ENCODE assay signal across 7 cellular contexts in genomic region chr3:13877911-13878710, GRCh38. TPM values are rescaled to one million over a fixed set of nuclear protein-coding genes. Genes with fewer than 3 reads are reported as not detected.
A peak's percentile ranks its signal among the peaks of the same experiment; 100 is the strongest.
DNase-seq lines count a peak whose midpoint lies in the region; ATAC-seq and TF ChIP-seq lines count a peak whose summit lies in the region.

No MANE protein-coding gene starts in this region.

- TF ChIP-seq EP300 in sigmoid colon (IDR thresholded peaks at IDR 0.05), result no peak

- H3K4me1 ChIP-seq in right cardiac atrium (ENCODE audit: control insufficient read depth, insufficient read depth, low read length) (peaks cover 2% of the 10 kb centered on the region), sigmoid colon (peaks cover 0 to 33% (median 29%) of the 10 kb centered on the region in 4 donors)

- H3K36me3 ChIP-seq in sigmoid colon, result no peaks in the 10 kb centered on the region

- H3K4me3 Mint-ChIP-seq in activated CD4-positive, alpha-beta memory T cell treated with anti-CD3 and anti-CD28 coated beads for 36 hours, result peak overlapping the region; percentile 70

- 3% methylated on average over 66 of the region's 66 CpGs for WGBS in right cardiac atrium
- WGBS in sigmoid colon, 2 donors, result 4% methylated on average over 66 of the region's 66 CpGs

- peaks cover 7% of the 10 kb centered on the region for H3K27me3 Mint-ChIP-seq in activated CD4-positive, alpha-beta memory T cell treated with anti-CD3 and anti-CD28 coated beads for 36 hours

- H3K27me3 ChIP-seq in right cardiac atrium (ENCODE audit: control insufficient read depth, insufficient read depth) (no peaks in the 10 kb centered on the region), sigmoid colon (peaks cover 29 to 75% (median 45%) of the 10 kb centered on the region in 3 donors)

- intact Hi-C loops in activated CD4-positive, alpha-beta memory T cell treated with anti-CD3 and anti-CD28 coated beads for 36 hours (cut with micrococcal nuclease), result no loop called here
- intact Hi-C loops in right cardiac atrium (cut with DNase I) (loop anchor here in 1 of 4 donors (2.0 kb wide), 1 partner anchor 219 kb away; no protein-coding TSS in a partner anchor), sigmoid colon (cut with DNase I) (no loop called here)

- TF ChIP-seq CTCF in sigmoid colon (IDR thresholded peaks at IDR 0.05), result no peak

- TF ChIP-seq POLR2A in sigmoid colon (IDR thresholded peaks at IDR 0.05), result no peak

- H3K36me3 Mint-ChIP-seq in activated CD4-positive, alpha-beta memory T cell treated with anti-CD3 and anti-CD28 coated beads for 36 hours, result no peaks in the 10 kb centered on the region

- H3K9me3 Mint-ChIP-seq in activated CD4-positive, alpha-beta memory T cell treated with anti-CD3 and anti-CD28 coated beads for 36 hours, result no peaks in the 10 kb centered on the region

- peak; percentile 37 for DNase-seq in HEK293T (ENCODE audit: extremely low spot score)
- peak; percentile 28 for DNase-seq in activated CD4-positive, alpha-beta memory T cell treated with anti-CD3 and anti-CD28 coated beads for 36 hours
- no peak for DNase-seq in right cardiac atrium
- DNase-seq in sigmoid colon, result no peak
- DNase-seq in NCI-H2107 (lab: John Stamatoyannopoulos, UW), result no peak
- DNase-seq in activated CD4-positive, CD25-positive, alpha-beta regulatory T cell treated with anti-CD3 and anti-CD28 coated beads, Interleukin-2, amount 50 U/mL, for 72 hours, result no peak

- ATAC-seq in right cardiac atrium, result peak in 1 of 2 donors; percentile 7
- no peak for ATAC-seq in GM18517 (IDR thresholded peaks at IDR 0.05; ENCODE audit: unreplicated experiment)

- no peak overlapping the region for H3K27ac Mint-ChIP-seq in activated CD4-positive, alpha-beta memory T cell treated with anti-CD3 and anti-CD28 coated beads for 36 hours

- H3K4me1 Mint-ChIP-seq in activated CD4-positive, alpha-beta memory T cell treated with anti-CD3 and anti-CD28 coated beads for 36 hours (ENCODE audit: low read depth), result peaks cover 2% of the 10 kb centered on the region

- H3K27ac ChIP-seq in right cardiac atrium (ENCODE audit: low read length) (no peak overlapping the region), sigmoid colon (no peak overlapping the region)

- H3K9me3 ChIP-seq in right cardiac atrium (ENCODE audit: control insufficient read depth, low read length), result peaks cover 1% of the 10 kb centered on the region
- peaks cover 0 to 1% (median 0%) of the 10 kb centered on the region in 4 donors for H3K9me3 ChIP-seq in sigmoid colon

- H3K4me3 ChIP-seq in right cardiac atrium (ENCODE audit: low read length) (peak overlapping the region; percentile 18), sigmoid colon (peak overlapping the region in 3 of 4 donors; percentile 14 to 38 (median 33))

- CTCF ChIA-PET in HEK293T (lab: Yijun Ruan, JAX), result no interaction called here
- CTCF ChIA-PET in activated CD4-positive, alpha-beta memory T cell treated with anti-CD3 and anti-CD28 coated beads for 36 hours (lab: Charles Lee), result interaction anchor here (1.2 to 21.6 kb wide), 2 partner anchors 18 to 227 kb away, joined by 3 to 567 read pairs; no protein-coding TSS in a partner anchor

- POLR2A ChIA-PET in HEK293T (lab: Yijun Ruan, JAX), result no interaction called here
- POLR2A ChIA-PET in activated CD4-positive, alpha-beta memory T cell treated with anti-CD3 and anti-CD28 coated beads for 36 hours (lab: Charles Lee), result no interaction called here

TF ChIP-seq in HEK293T, 16 proteins besides CTCF, POLR2A, EP300 and RAD21:
- TF ChIP-seq LEF1 (IDR thresholded peaks at IDR 0.05; ENCODE audit: borderline replicate concordance), result no peak
TF ChIP-seq in HEK293T: peak in this region for 0.

RNA-seq across cellular contexts. Expression of gene WNT7A, which starts 1.8 kb away (rescaled TPM):
- under 1 TPM; 0.29 to 0.33 TPM for total RNA-seq in activated CD4-positive, alpha-beta memory T cell treated with anti-CD3 and anti-CD28 coated beads for 36 hours
- total RNA-seq in right cardiac atrium, result not detected
- polyA plus RNA-seq in right cardiac atrium, result not detected
- total RNA-seq in sigmoid colon, result not detected
- polyA plus RNA-seq in sigmoid colon, result under 1 TPM in 1 of 3 donors, not detected in 2; 0.03 TPM

Comparison
In these comparisons a context has a peak if more than half of its experiments do, and no peak if none do; other contexts are left out.
1. DNase-seq: peak in HEK293T (single experiment) and activated CD4-positive, alpha-beta memory T cell treated with anti-CD3 and anti-CD28 coated beads for 36 hours (single experiment); none in right cardiac atrium (0 of 3), sigmoid colon (single experiment), NCI-H2107 (single experiment) and activated CD4-positive, CD25-positive, alpha-beta regulatory T cell treated with anti-CD3 and anti-CD28 coated beads, Interleukin-2, amount 50 U/mL, for 72 hours (single experiment).